ENCODE assay signal across 14 cellular contexts in genomic region chr1:12424150-12424549, GRCh38.
DNase-seq lines count a peak whose midpoint lies in the region; ATAC-seq lines count a peak whose summit lies in the region.
"Had no signal": no experiment of that assay in that cellular context is flagged by ENCODE, and none has a peak within 500 bp of the region (broad histone marks: within the 10 kb centered on the region; RNA-seq: fewer than 3 reads in every experiment).

No MANE protein-coding gene starts in this region.

- H3K9me3 Mint-ChIP-seq in activated naive CD8-positive, alpha-beta T cell treated with anti-CD3 and anti-CD28 coated beads, Interleukin-2, amount 10 ng/mL, durations not matched to agents 7 days and 5 days = no peaks in the 10 kb centered on the region
- H3K9me3 Mint-ChIP-seq: central memory CD8-positive, alpha-beta T cell had no signal

- no peaks in the 10 kb centered on the region for H3K27me3 Mint-ChIP-seq in activated naive CD8-positive, alpha-beta T cell treated with anti-CD3 and anti-CD28 coated beads, Interleukin-2, amount 10 ng/mL, durations not matched to agents 7 days and 5 days
- H3K27me3 Mint-ChIP-seq: central memory CD8-positive, alpha-beta T cell had no signal

- H3K9ac ChIP-seq in skeletal muscle tissue (ENCODE audit: low read depth in 1 of 3, low read length in 3 of 3) = no peak overlapping the region

- POLR2A ChIA-PET in activated naive CD8-positive, alpha-beta T cell treated with anti-CD3 and anti-CD28 coated beads, Interleukin-2, amount 10 ng/mL, durations not matched to agents 7 days and 5 days (lab: Charles Lee) = interaction anchor here (1.2 to 2.5 kb wide), 2 partner anchors 10 to 87 kb away, joined by 6 to 7 read pairs; no protein-coding TSS in a partner anchor

- peaks cover 24% of the 10 kb centered on the region for H3K4me1 Mint-ChIP-seq in activated naive CD8-positive, alpha-beta T cell treated with anti-CD3 and anti-CD28 coated beads, Interleukin-2, amount 10 ng/mL, durations not matched to agents 7 days and 5 days

- ATAC-seq in activated naive CD8-positive, alpha-beta T cell treated with anti-CD3 and anti-CD28 coated beads, Interleukin-2, amount 10 ng/mL, durations not matched to agents 7 days and 5 days (ENCODE audit: low read depth) = no peak
- ATAC-seq in HG03378 (IDR thresholded peaks at IDR 0.05; ENCODE audit: unreplicated experiment) = no peak
- ATAC-seq: K562 had no signal

- H3K36me3 ChIP-seq in skeletal muscle tissue (ENCODE audit: control insufficient read depth in 3 of 3, insufficient read depth in 3 of 3, low read length in 3 of 3) = peaks cover 0 to 9% (median under 1%) of the 10 kb centered on the region in 3 donors

- H3K4me1 ChIP-seq in skeletal muscle tissue (ENCODE audit: control insufficient read depth in 3 of 3, insufficient read depth in 3 of 3, low read length in 3 of 3) = peaks cover 4 to 10% (median 7%) of the 10 kb centered on the region in 3 donors

- no peaks in the 10 kb centered on the region for H3K27me3 ChIP-seq in skeletal muscle tissue (ENCODE audit: control insufficient read depth in 3 of 3, insufficient read depth in 3 of 3, low read length in 3 of 3)

- no peaks in the 10 kb centered on the region for H3K9me3 ChIP-seq in skeletal muscle tissue (ENCODE audit: control insufficient read depth in 3 of 3, low read length in 3 of 3)

- peaks cover 55% of the 10 kb centered on the region for H3K36me3 Mint-ChIP-seq in activated naive CD8-positive, alpha-beta T cell treated with anti-CD3 and anti-CD28 coated beads, Interleukin-2, amount 10 ng/mL, durations not matched to agents 7 days and 5 days

- H3K27ac ChIP-seq in skeletal muscle tissue (ENCODE audit: low read depth, low read length) = peak overlapping the region; percentile 68

- H3K4me3 Mint-ChIP-seq in activated naive CD8-positive, alpha-beta T cell treated with anti-CD3 and anti-CD28 coated beads, Interleukin-2, amount 10 ng/mL, durations not matched to agents 7 days and 5 days = peak overlapping the region; percentile 15
- H3K4me3 Mint-ChIP-seq: central memory CD8-positive, alpha-beta T cell had no signal

- DNase-seq in GM04504 (ENCODE audit: low read depth) (peak; percentile 50), fibroblast of the conjunctiva (ENCODE audit: low read depth) (peak; percentile 46), anterior cingulate cortex (lab: John Stamatoyannopoulos, UW) (no peak), SIG-M5 (lab: John Stamatoyannopoulos, UW) (no peak), islet precursor cell (no peak)
- no peak for DNase-seq in activated naive CD8-positive, alpha-beta T cell treated with anti-CD3 and anti-CD28 coated beads, Interleukin-2, amount 10 ng/mL, durations not matched to agents 7 days and 5 days
- DNase-seq: COR-L47, H7, NCI-H2227 treated with DMSO at 0.1 percent for 48 hours, small intestine had no signal

- H3K4me3 ChIP-seq in skeletal muscle tissue (ENCODE audit: low read length in 3 of 3) = no peak overlapping the region
- H3K4me3 ChIP-seq: K562 had no signal

- H3K27ac Mint-ChIP-seq in activated naive CD8-positive, alpha-beta T cell treated with anti-CD3 and anti-CD28 coated beads, Interleukin-2, amount 10 ng/mL, durations not matched to agents 7 days and 5 days = peak overlapping the region; percentile 45

Comparison
In these comparisons a context has a peak if more than half of its experiments do, and no peak if none do; other contexts are left out.
1. DNase-seq: peak in GM04504 (single experiment) and fibroblast of the conjunctiva (single experiment); none in activated naive CD8-positive, alpha-beta T cell treated with anti-CD3 and anti-CD28 coated beads, Interleukin-2, amount 10 ng/mL, durations not matched to agents 7 days and 5 days (single experiment), anterior cingulate cortex (0 of 58), SIG-M5 (single experiment) and islet precursor cell (single experiment).